ENCODE assay signal across 8 cellular contexts in genomic region chr16:2904100-2904921, GRCh38. TPM values are rescaled to one million over a fixed set of nuclear protein-coding genes. Genes with fewer than 3 reads are reported as not detected.
DNase-seq lines count a peak whose midpoint lies in the region; ATAC-seq and TF ChIP-seq lines count a peak whose summit lies in the region.

No MANE protein-coding gene starts in this region.

- 2% methylated on average over 62 of the region's 62 CpGs for WGBS in liver

- TF ChIP-seq CTCF in liver (IDR thresholded peaks at IDR 0.05; ENCODE audit: low read depth, low read length, missing input control): peak; percentile 89

- H3K9ac ChIP-seq in liver (ENCODE audit: low read depth in 1 of 2, low read length in 2 of 2): peak overlapping the region in 1 of 2 donors; percentile 60

- H3K36me3 ChIP-seq in ACC112 (ENCODE audit: insufficient read depth, low read length): no peaks in the 10 kb centered on the region
- no peaks in the 10 kb centered on the region for H3K36me3 ChIP-seq in liver (ENCODE audit: control insufficient read depth in 4 of 4, insufficient read depth in 3 of 4, low read depth in 1 of 4, low read length in 3 of 4)

- no peaks in the 10 kb centered on the region for H3K79me2 ChIP-seq in ACC112 (ENCODE audit: control insufficient read depth, insufficient read depth, low read length, unreplicated experiment)

- H3K4me1 ChIP-seq in ACC112 (ENCODE audit: control insufficient read depth, insufficient read depth, low read length, unreplicated experiment) (peaks cover 5% of the 10 kb centered on the region), liver (ENCODE audit: control insufficient read depth in 4 of 4, insufficient read depth in 4 of 4, low read length in 3 of 4) (peaks cover 0 to 16% (median 7%) of the 10 kb centered on the region in 4 donors)

- H3K4me1 Mint-ChIP-seq in dendritic cell treated with granulocyte-macrophage colony-stimulating factor and Interleukin-4, amounts not matched to agents 40 ng/mL and 50 ng/mL, for 4 days (ENCODE audit: low read depth): peaks cover 26% of the 10 kb centered on the region

- H3K4me3 Mint-ChIP-seq in dendritic cell treated with granulocyte-macrophage colony-stimulating factor and Interleukin-4, amounts not matched to agents 40 ng/mL and 50 ng/mL, for 4 days: peak overlapping the region; percentile 79

- H3K9me3 Mint-ChIP-seq in dendritic cell treated with granulocyte-macrophage colony-stimulating factor and Interleukin-4, amounts not matched to agents 40 ng/mL and 50 ng/mL, for 4 days: no peaks in the 10 kb centered on the region

- H3K27ac ChIP-seq in ACC112 (ENCODE audit: low read depth, low read length) (peak overlapping the region; percentile 45), liver (ENCODE audit: low read depth in 1 of 2, low read length in 2 of 2) (peak overlapping the region; percentile 66 to 75)

- H3K4me3 ChIP-seq in ACC112 (ENCODE audit: low read depth, low read length) (peak overlapping the region; percentile 93), liver (ENCODE audit: low read depth in 1 of 3, low read length in 3 of 3) (peak overlapping the region; percentile 30 to 72 (median 68))

- H3K27me3 ChIP-seq in ACC112 (ENCODE audit: insufficient read depth, low read length): no peaks in the 10 kb centered on the region
- no peaks in the 10 kb centered on the region for H3K27me3 ChIP-seq in liver (ENCODE audit: control insufficient read depth in 4 of 4, insufficient read depth in 4 of 4, low read length in 3 of 4)

- peak; percentile 56 to 77 for TF ChIP-seq RAD21 in liver (IDR thresholded peaks at IDR 0.05)

- intact Hi-C loops in dendritic cell treated with granulocyte-macrophage colony-stimulating factor and Interleukin-4, amounts not matched to agents 40 ng/mL and 50 ng/mL, for 4 days (cut with micrococcal nuclease): loop anchor here (1.0 to 2.0 kb wide), 2 partner anchors 15 to 22 kb away; partner anchors contain the start of gene FLYWCH2

- H3K36me3 Mint-ChIP-seq in dendritic cell treated with granulocyte-macrophage colony-stimulating factor and Interleukin-4, amounts not matched to agents 40 ng/mL and 50 ng/mL, for 4 days (ENCODE audit: low read depth): peaks cover 19% of the 10 kb centered on the region

- H3K9me3 ChIP-seq in liver (ENCODE audit: control insufficient read depth in 4 of 4, low read length in 3 of 4): no peaks in the 10 kb centered on the region

- peak overlapping the region; percentile 20 for H2AFZ ChIP-seq in ACC112 (ENCODE audit: low read length, unreplicated experiment)

- peak overlapping the region; percentile 92 for H3K27ac Mint-ChIP-seq in dendritic cell treated with granulocyte-macrophage colony-stimulating factor and Interleukin-4, amounts not matched to agents 40 ng/mL and 50 ng/mL, for 4 days

- peaks cover 2% of the 10 kb centered on the region for H3K27me3 Mint-ChIP-seq in dendritic cell treated with granulocyte-macrophage colony-stimulating factor and Interleukin-4, amounts not matched to agents 40 ng/mL and 50 ng/mL, for 4 days

- DNase-seq in NCI-H524 treated with DMSO at 0.1 percent for 48 hours (lab: John Stamatoyannopoulos, UW): peak; percentile 20
- DNase-seq in activated CD4-positive, alpha-beta T cell treated with anti-CD3 and anti-CD28 coated beads, Interleukin-2, amount 50 U/mL, for 24 hours (ENCODE audit: low read depth in 1 of 2, low spot score in 1 of 2): peak; percentile 60 to 65
- peak; percentile 74 for DNase-seq in stimulated activated CD4-positive, alpha-beta T cell treated with anti-CD3 and anti-CD28 coated beads, Interleukin-4, amount 100 ng/mL, for 1 hour

- peak; percentile 34 for ATAC-seq in GM18519 (IDR thresholded peaks at IDR 0.05; ENCODE audit: low FRiP score, unreplicated experiment)
- ATAC-seq in HG03196 (IDR thresholded peaks at IDR 0.05; ENCODE audit: unreplicated experiment): peak; percentile 51

TF ChIP-seq in liver, 16 proteins besides CTCF, POLR2A, EP300 and RAD21:
- TF ChIP-seq FOXA2 (IDR thresholded peaks at IDR 0.05) (no peak), MAX (IDR thresholded peaks at IDR 0.05) (no peak), SP1 (IDR thresholded peaks at IDR 0.05) (no peak), YY1 (IDR thresholded peaks at IDR 0.05) (peak; percentile 90), FOXA1 (IDR thresholded peaks at IDR 0.05) (no peak), RXRA (IDR thresholded peaks at IDR 0.05) (peak; percentile 7 to 14), REST (IDR thresholded peaks at IDR 0.05) (peak; percentile 28), EGR1 (IDR thresholded peaks at IDR 0.05; ENCODE audit: low read depth in 2 of 2) (no peak), HNF4A (conservative IDR thresholded peaks at IDR 0.05) (no peak), TAF1 (conservative IDR thresholded peaks at IDR 0.05) (no peak), ZBTB33 (IDR thresholded peaks at IDR 0.05) (no peak), NR2F2 (IDR thresholded peaks at IDR 0.05) (no peak), HNF4G (IDR thresholded peaks at IDR 0.05) (no peak), GABPA (IDR thresholded peaks at IDR 0.05 in 1 of 2, conservative IDR thresholded peaks at IDR 0.05 in 1 of 2) (no peak), JUND (IDR thresholded peaks at IDR 0.05) (no peak), ATF3 (IDR thresholded peaks at IDR 0.05) (no peak)

RNA-seq across cellular contexts. Expression of gene FLYWCH1, which starts 7.4 kb away (rescaled TPM):
- 10 to 100 TPM in 1 of 2 donors, 1 to 10 TPM in 1; 6.2 to 12.2 TPM for total RNA-seq in liver
- polyA plus RNA-seq in liver: 1 to 10 TPM; 3.9 to 9.5 TPM

RNA-seq across cellular contexts. Expression of gene FLYWCH2, which starts 21.3 kb away (rescaled TPM):
- total RNA-seq in liver: 10 to 100 TPM in 1 of 2 donors, 1 to 10 TPM in 1; 7.1 to 21.0 TPM
- polyA plus RNA-seq in liver: 10 to 100 TPM in 1 of 2 donors, 1 to 10 TPM in 1; 4.9 to 10.2 TPM

RNA-seq across cellular contexts. Expression of gene PRSS22, which starts 46.3 kb away (rescaled TPM):
- total RNA-seq in liver: 1 to 10 TPM in 1 of 2 donors, not detected in 1; 1.1 TPM
- polyA plus RNA-seq in liver: under 1 TPM; 0.23 to 0.32 TPM

RNA-seq across cellular contexts. Expression of gene KREMEN2, which starts 59.8 kb away (rescaled TPM):
- total RNA-seq in liver: not detected
- polyA plus RNA-seq in liver: not detected

Comparison
In these comparisons a context has a peak if more than half of its experiments do, and no peak if none do; other contexts are left out.
1. Peak in every context shown above with its lines: DNase-seq, ATAC-seq, H3K4me3 ChIP-seq and H3K27ac ChIP-seq.
2. DNase-seq: peak in every context shown above with its lines; median percentile 74 in stimulated activated CD4-positive, alpha-beta T cell treated with anti-CD3 and anti-CD28 coated beads, Interleukin-4, amount 100 ng/mL, for 1 hour; 62 in activated CD4-positive, alpha-beta T cell treated with anti-CD3 and anti-CD28 coated beads, Interleukin-2, amount 50 U/mL, for 24 hours; 20 in NCI-H524 treated with DMSO at 0.1 percent for 48 hours.